ENCODE assay signal across 8 cellular contexts in genomic region chr17:63697341-63698286, GRCh38. TPM values are rescaled to one million over a fixed set of nuclear protein-coding genes. Genes with fewer than 3 reads are reported as not detected.
DNase-seq lines count a peak whose midpoint lies in the region; ATAC-seq and TF ChIP-seq lines count a peak whose summit lies in the region.

No MANE protein-coding gene starts in this region.

- intact Hi-C loops in activated T-helper 2 cell treated with anti-CD3 and anti-CD28 coated beads, Interferon-gamma antibody, Interleukin-2, Interleukin-4, amounts not matched to agents 10 μg/mL and 5 μg/mL and 100 μg/mL, durations not matched to agents 14 hours and 24 hours and 36 hours (cut with micrococcal nuclease), result loop anchor here (2.0 to 5.0 kb wide), 2 partner anchors 147 to 270 kb away; partner anchors contain the start of gene DCAF7

- H3K4me1 Mint-ChIP-seq in activated T-helper 2 cell treated with anti-CD3 and anti-CD28 coated beads, Interferon-gamma antibody, Interleukin-2, Interleukin-4, amounts not matched to agents 10 μg/mL and 5 μg/mL and 100 μg/mL, durations not matched to agents 14 hours and 24 hours and 36 hours (ENCODE audit: low read depth), result peaks cover 46% of the 10 kb centered on the region

- peak; percentile 22 for ATAC-seq in HG03354 (IDR thresholded peaks at IDR 0.05; ENCODE audit: poor library complexity, severe bottlenecking, unreplicated experiment)

- H3K27me3 Mint-ChIP-seq in activated T-helper 2 cell treated with anti-CD3 and anti-CD28 coated beads, Interferon-gamma antibody, Interleukin-2, Interleukin-4, amounts not matched to agents 10 μg/mL and 5 μg/mL and 100 μg/mL, durations not matched to agents 14 hours and 24 hours and 36 hours (ENCODE audit: low read depth), result no peaks in the 10 kb centered on the region

- H3K27ac Mint-ChIP-seq in activated T-helper 2 cell treated with anti-CD3 and anti-CD28 coated beads, Interferon-gamma antibody, Interleukin-2, Interleukin-4, amounts not matched to agents 10 μg/mL and 5 μg/mL and 100 μg/mL, durations not matched to agents 14 hours and 24 hours and 36 hours, result peak overlapping the region; percentile 90

- H3K9me3 Mint-ChIP-seq in activated T-helper 2 cell treated with anti-CD3 and anti-CD28 coated beads, Interferon-gamma antibody, Interleukin-2, Interleukin-4, amounts not matched to agents 10 μg/mL and 5 μg/mL and 100 μg/mL, durations not matched to agents 14 hours and 24 hours and 36 hours, result no peaks in the 10 kb centered on the region

- peak overlapping the region; percentile 93 for H3K4me3 Mint-ChIP-seq in activated T-helper 2 cell treated with anti-CD3 and anti-CD28 coated beads, Interferon-gamma antibody, Interleukin-2, Interleukin-4, amounts not matched to agents 10 μg/mL and 5 μg/mL and 100 μg/mL, durations not matched to agents 14 hours and 24 hours and 36 hours (ENCODE audit: low read depth)

- H3K27ac ChIP-seq in cardiac muscle cell (no peak overlapping the region), skin epidermis (peak overlapping the region in 20 of 21 experiments; percentile 14 to 99 (median 88))

- no peaks in the 10 kb centered on the region for H3K27me3 ChIP-seq in cardiac muscle cell

- no peaks in the 10 kb centered on the region for H3K9me3 ChIP-seq in cardiac muscle cell (ENCODE audit: low read depth)

- H3K4me3 ChIP-seq in cardiac muscle cell, result no peak overlapping the region
- H3K4me3 ChIP-seq in skin epidermis, result peak overlapping the region; percentile 37 to 68 (median 65)

- peak; percentile 46 for TF ChIP-seq CTCF in cardiac muscle cell (IDR thresholded peaks at IDR 0.05; ENCODE audit: low read depth, low read length)

- peak; percentile 37 for DNase-seq in NK-92 treated with Interleukin-12 subunit alpha and Interleukin-12 subunit beta, amount 100 ng/mL, for 24 hours (lab: John Stamatoyannopoulos, UW)
- DNase-seq in NK-92 (lab: John Stamatoyannopoulos, UW; ENCODE audit: unreplicated experiment) (no peak), SHP77 treated with DMSO at 0.1 percent for 48 hours (lab: John Stamatoyannopoulos, UW) (peak; percentile 0), cardiac muscle cell (ENCODE audit: low read depth in 1 of 2, low spot score in 1 of 2) (peak in 1 of 2 donors; percentile 40), globus pallidus (ENCODE audit: low spot score) (no peak)
- peak; percentile 77 for DNase-seq in activated T-helper 2 cell treated with anti-CD3 and anti-CD28 coated beads, Interferon-gamma antibody, Interleukin-2, Interleukin-4, amounts not matched to agents 10 μg/mL and 5 μg/mL and 100 μg/mL, durations not matched to agents 14 hours and 24 hours and 36 hours (ENCODE audit: low spot score)

- H3K36me3 Mint-ChIP-seq in activated T-helper 2 cell treated with anti-CD3 and anti-CD28 coated beads, Interferon-gamma antibody, Interleukin-2, Interleukin-4, amounts not matched to agents 10 μg/mL and 5 μg/mL and 100 μg/mL, durations not matched to agents 14 hours and 24 hours and 36 hours (ENCODE audit: low read depth), result peaks cover 45% of the 10 kb centered on the region

- no peaks in the 10 kb centered on the region for H3K36me3 ChIP-seq in cardiac muscle cell

- H3K4me1 ChIP-seq in cardiac muscle cell (ENCODE audit: low read depth), result no peaks in the 10 kb centered on the region

RNA-seq across cellular contexts. Expression of gene LIMD2, which starts 2.3 kb away (rescaled TPM):
- total RNA-seq in activated T-helper 2 cell treated with anti-CD3 and anti-CD28 coated beads, Interferon-gamma antibody, Interleukin-2, Interleukin-4, amounts not matched to agents 10 μg/mL and 5 μg/mL and 100 μg/mL, durations not matched to agents 14 hours and 24 hours and 36 hours, result 178 and 182 TPM in 2 replicates
- total RNA-seq in cardiac muscle cell, result 58.8 and 76.3 TPM in 2 replicates
- polyA plus RNA-seq in cardiac muscle cell, result 58.6 and 74.1 TPM in 2 replicates

RNA-seq across cellular contexts. Expression of gene STRADA, which starts 44.0 kb away (rescaled TPM):
- total RNA-seq in activated T-helper 2 cell treated with anti-CD3 and anti-CD28 coated beads, Interferon-gamma antibody, Interleukin-2, Interleukin-4, amounts not matched to agents 10 μg/mL and 5 μg/mL and 100 μg/mL, durations not matched to agents 14 hours and 24 hours and 36 hours, result 54.0 and 57.4 TPM in 2 replicates
- total RNA-seq in cardiac muscle cell, result 22.7 and 30.3 TPM in 2 replicates
- polyA plus RNA-seq in cardiac muscle cell, result 43.2 and 53.1 TPM in 2 replicates

Comparison
In these comparisons a context has a peak if more than half of its experiments do, and no peak if none do; other contexts are left out.
1. DNase-seq: peak in NK-92 treated with Interleukin-12 subunit alpha and Interleukin-12 subunit beta, amount 100 ng/mL, for 24 hours (single experiment), SHP77 treated with DMSO at 0.1 percent for 48 hours (single experiment) and activated T-helper 2 cell treated with anti-CD3 and anti-CD28 coated beads, Interferon-gamma antibody, Interleukin-2, Interleukin-4, amounts not matched to agents 10 μg/mL and 5 μg/mL and 100 μg/mL, durations not matched to agents 14 hours and 24 hours and 36 hours (single experiment); none in NK-92 (single experiment) and globus pallidus (single experiment).